ENCODE assay signal across 2 cellular contexts in genomic region chr12:6160049-6160649, GRCh38. TPM values are rescaled to one million over a fixed set of nuclear protein-coding genes. Genes with fewer than 3 reads are reported as not detected.
"Had no signal": no experiment of that assay in that cellular context is flagged by ENCODE, and none has a peak within 500 bp of the region (broad histone marks: within the 10 kb centered on the region; RNA-seq: fewer than 3 reads in every experiment).

No MANE protein-coding gene starts in this region.

RNA-seq across cellular contexts. Expression of gene VWF, which starts 35.7 kb away (rescaled TPM):
- total RNA-seq: foreskin keratinocyte, smooth muscle cell had no signal
